In the genomic region with DNA sequence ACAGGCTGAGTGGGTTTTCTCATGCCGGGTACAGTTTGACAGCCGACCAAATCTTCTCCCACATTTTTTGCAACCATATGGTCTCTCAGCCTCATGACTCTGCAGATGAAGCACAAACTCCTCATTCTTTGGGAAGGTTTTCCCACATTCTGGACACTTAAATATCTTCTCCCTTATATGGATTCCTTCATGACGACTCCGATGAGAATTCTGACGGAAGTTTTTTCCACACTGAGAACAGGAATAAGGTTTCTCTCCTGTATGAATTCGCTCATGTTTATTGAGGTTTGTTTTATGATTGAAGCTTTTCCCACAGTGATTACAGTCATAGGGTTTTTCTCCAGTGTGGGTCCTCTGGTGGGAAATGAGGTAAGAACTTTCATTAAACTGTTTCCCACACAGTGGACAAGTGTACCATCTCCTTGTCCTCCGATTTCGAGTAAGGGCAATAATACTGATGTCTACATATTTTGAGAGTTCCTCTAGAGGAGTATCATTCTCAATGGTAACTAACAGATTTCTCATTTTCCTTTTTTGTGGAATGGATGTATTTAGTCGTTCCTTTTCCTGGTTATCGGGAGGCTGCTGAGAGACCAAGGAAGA, we compare ENCODE assay signal across 2 cellular contexts.
TF ChIP-seq lines count a peak whose summit lies in the region.

No MANE protein-coding gene starts in this region.

TF ChIP-seq in SK-N-SH, 30 proteins besides CTCF, POLR2A, EP300 and RAD21 (continued from another document):
- TF ChIP-seq, protein P1, sequence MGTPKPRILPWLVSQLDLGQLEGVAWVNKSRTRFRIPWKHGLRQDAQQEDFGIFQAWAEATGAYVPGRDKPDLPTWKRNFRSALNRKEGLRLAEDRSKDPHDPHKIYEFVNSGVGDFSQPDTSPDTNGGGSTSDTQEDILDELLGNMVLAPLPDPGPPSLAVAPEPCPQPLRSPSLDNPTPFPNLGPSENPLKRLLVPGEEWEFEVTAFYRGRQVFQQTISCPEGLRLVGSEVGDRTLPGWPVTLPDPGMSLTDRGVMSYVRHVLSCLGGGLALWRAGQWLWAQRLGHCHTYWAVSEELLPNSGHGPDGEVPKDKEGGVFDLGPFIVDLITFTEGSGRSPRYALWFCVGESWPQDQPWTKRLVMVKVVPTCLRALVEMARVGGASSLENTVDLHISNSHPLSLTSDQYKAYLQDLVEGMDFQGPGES (IDR thresholded peaks at IDR 0.05; ENCODE audit: low read depth, low read length): no peak
- TF ChIP-seq RXRA (IDR thresholded peaks at IDR 0.05; ENCODE audit: borderline replicate concordance, low read depth) (no peak), TAF1 (IDR thresholded peaks at IDR 0.05; ENCODE audit: borderline replicate concordance, low read depth, low read length) (no peak), POLR2AphosphoS5 (IDR thresholded peaks at IDR 0.05; ENCODE audit: low read depth, low read length) (no peak), TEAD4 (IDR thresholded peaks at IDR 0.05; ENCODE audit: borderline replicate concordance, insufficient read depth) (no peak), TCF12 (IDR thresholded peaks at IDR 0.05) (peak; percentile 23; the same call in 1 of the 2 replicates)
TF ChIP-seq in SK-N-SH: peak in this region for 1.

TF ChIP-seq in SK-N-SH treated with all-trans-retinoic acid at 6 μM for 48 hours, 23 proteins besides CTCF, POLR2A, EP300 and RAD21 (continued from another document):
- TF ChIP-seq, protein P2, sequence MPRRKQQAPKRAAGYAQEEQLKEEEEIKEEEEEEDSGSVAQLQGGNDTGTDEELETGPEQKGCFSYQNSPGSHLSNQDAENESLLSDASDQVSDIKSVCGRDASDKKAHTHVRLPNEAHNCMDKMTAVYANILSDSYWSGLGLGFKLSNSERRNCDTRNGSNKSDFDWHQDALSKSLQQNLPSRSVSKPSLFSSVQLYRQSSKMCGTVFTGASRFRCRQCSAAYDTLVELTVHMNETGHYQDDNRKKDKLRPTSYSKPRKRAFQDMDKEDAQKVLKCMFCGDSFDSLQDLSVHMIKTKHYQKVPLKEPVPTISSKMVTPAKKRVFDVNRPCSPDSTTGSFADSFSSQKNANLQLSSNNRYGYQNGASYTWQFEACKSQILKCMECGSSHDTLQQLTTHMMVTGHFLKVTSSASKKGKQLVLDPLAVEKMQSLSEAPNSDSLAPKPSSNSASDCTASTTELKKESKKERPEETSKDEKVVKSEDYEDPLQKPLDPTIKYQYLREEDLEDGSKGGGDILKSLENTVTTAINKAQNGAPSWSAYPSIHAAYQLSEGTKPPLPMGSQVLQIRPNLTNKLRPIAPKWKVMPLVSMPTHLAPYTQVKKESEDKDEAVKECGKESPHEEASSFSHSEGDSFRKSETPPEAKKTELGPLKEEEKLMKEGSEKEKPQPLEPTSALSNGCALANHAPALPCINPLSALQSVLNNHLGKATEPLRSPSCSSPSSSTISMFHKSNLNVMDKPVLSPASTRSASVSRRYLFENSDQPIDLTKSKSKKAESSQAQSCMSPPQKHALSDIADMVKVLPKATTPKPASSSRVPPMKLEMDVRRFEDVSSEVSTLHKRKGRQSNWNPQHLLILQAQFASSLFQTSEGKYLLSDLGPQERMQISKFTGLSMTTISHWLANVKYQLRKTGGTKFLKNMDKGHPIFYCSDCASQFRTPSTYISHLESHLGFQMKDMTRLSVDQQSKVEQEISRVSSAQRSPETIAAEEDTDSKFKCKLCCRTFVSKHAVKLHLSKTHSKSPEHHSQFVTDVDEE (CRISPR knock-in tag; IDR thresholded peaks at IDR 0.05): no peak
- TF ChIP-seq CSDC2 (CRISPR knock-in tag; IDR thresholded peaks at IDR 0.05) (no peak), TOX (CRISPR knock-in tag; IDR thresholded peaks at IDR 0.05; ENCODE audit: borderline replicate concordance) (no peak), TCF4 (CRISPR knock-in tag; IDR thresholded peaks at IDR 0.05; ENCODE audit: borderline replicate concordance) (no peak), RARB (CRISPR knock-in tag; IDR thresholded peaks at IDR 0.05) (no peak), BACH2 (CRISPR knock-in tag; IDR thresholded peaks at IDR 0.05; ENCODE audit: borderline replicate concordance) (no peak), ZFP30 (CRISPR knock-in tag; IDR thresholded peaks at IDR 0.05) (no peak)
- TF ChIP-seq, protein P3, sequence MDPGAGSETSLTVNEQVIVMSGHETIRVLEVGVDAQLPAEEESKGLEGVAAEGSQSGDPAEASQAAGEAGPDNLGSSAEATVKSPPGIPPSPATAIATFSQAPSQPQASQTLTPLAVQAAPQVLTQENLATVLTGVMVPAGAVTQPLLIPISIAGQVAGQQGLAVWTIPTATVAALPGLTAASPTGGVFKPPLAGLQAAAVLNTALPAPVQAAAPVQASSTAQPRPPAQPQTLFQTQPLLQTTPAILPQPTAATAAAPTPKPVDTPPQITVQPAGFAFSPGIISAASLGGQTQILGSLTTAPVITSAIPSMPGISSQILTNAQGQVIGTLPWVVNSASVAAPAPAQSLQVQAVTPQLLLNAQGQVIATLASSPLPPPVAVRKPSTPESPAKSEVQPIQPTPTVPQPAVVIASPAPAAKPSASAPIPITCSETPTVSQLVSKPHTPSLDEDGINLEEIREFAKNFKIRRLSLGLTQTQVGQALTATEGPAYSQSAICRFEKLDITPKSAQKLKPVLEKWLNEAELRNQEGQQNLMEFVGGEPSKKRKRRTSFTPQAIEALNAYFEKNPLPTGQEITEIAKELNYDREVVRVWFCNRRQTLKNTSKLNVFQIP (CRISPR knock-in tag; IDR thresholded peaks at IDR 0.05; ENCODE audit: borderline replicate concordance, low read depth): no peak
- TF ChIP-seq, protein P4, sequence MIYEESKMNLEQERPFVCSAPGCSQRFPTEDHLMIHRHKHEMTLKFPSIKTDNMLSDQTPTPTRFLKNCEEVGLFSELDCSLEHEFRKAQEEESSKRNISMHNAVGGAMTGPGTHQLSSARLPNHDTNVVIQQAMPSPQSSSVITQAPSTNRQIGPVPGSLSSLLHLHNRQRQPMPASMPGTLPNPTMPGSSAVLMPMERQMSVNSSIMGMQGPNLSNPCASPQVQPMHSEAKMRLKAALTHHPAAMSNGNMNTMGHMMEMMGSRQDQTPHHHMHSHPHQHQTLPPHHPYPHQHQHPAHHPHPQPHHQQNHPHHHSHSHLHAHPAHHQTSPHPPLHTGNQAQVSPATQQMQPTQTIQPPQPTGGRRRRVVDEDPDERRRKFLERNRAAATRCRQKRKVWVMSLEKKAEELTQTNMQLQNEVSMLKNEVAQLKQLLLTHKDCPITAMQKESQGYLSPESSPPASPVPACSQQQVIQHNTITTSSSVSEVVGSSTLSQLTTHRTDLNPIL (CRISPR knock-in tag; IDR thresholded peaks at IDR 0.05; ENCODE audit: low read depth): no peak
TF ChIP-seq in SK-N-SH treated with all-trans-retinoic acid at 6 μM for 48 hours: peak in this region for 0.
